Comparison of ENCODE assay signal across 9 cellular contexts in the genomic region with DNA sequence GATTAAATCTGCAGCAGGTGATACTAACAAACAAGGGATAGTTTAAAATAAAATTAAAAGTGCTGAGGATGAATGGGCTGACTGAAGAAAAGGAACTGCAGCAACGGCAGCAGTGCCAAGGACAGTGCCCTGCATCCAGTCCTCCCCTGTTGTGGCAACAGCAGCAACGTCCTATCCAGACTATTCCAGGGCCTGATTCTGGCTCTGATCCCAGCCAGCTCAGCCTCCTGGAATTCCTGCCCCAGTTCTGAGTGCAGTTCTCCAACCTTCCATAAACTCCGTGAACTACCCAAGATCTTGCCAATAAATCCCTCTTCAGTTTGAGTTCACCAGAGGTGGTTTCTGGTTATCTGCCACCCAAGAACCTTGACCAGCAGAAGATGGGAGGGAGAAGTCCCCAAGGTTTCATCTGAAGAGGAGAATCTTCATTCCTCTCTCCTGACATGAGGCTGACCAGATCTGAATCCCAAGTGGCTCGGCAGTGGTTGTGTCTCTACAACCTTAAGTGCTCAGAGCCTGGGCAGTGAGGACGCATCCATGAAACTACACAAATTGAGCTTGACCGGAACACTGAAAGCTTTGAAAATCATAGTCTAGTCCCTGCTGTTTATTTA.
DNase-seq lines count a peak whose midpoint lies in the region; ATAC-seq and TF ChIP-seq lines count a peak whose summit lies in the region.
"Had no signal": no experiment of that assay in that cellular context is flagged by ENCODE, and none has a peak within 500 bp of the region (broad histone marks: within the 10 kb centered on the region; RNA-seq: fewer than 3 reads in every experiment).

No MANE protein-coding gene starts in this region.

- no peak overlapping the region for H3K9ac ChIP-seq in skeletal muscle tissue (ENCODE audit: low read depth in 1 of 3, low read length in 3 of 3)

- no peaks in the 10 kb centered on the region for H3K36me3 ChIP-seq in brain microvascular endothelial cell (replicated peaks)
- no peaks in the 10 kb centered on the region for H3K36me3 ChIP-seq in hepatocyte (replicated peaks; ENCODE audit: insufficient read depth, low read depth)
- H3K36me3 ChIP-seq in skeletal muscle tissue (ENCODE audit: control insufficient read depth in 3 of 3, insufficient read depth in 3 of 3, low read length in 3 of 3): peaks cover 0 to under 1% (median 0%) of the 10 kb centered on the region in 3 donors

- DNase-seq in GM04504 (ENCODE audit: low read depth) (peak; percentile 53), brain microvascular endothelial cell (peak; percentile 61), hepatocyte (ENCODE audit: low spot score) (peak; percentile 37), NCI-H526 treated with DMSO at 0.1 percent for 48 hours (lab: John Stamatoyannopoulos, UW) (no peak), NCI-H748 (lab: John Stamatoyannopoulos, UW; ENCODE audit: unreplicated experiment) (no peak)
- no peak for DNase-seq in activated naive CD4-positive, alpha-beta T cell treated with anti-CD3 and anti-CD28 coated beads, Interleukin-2, amount 50 U/mL, for 72 hours (ENCODE audit: low spot score in 2 of 2)

- H3K36me3 Mint-ChIP-seq in activated naive CD4-positive, alpha-beta T cell treated with anti-CD3 and anti-CD28 coated beads, Interleukin-2, amount 50 U/mL, for 72 hours: no peaks in the 10 kb centered on the region

- H3K4me3 ChIP-seq in brain microvascular endothelial cell (ENCODE audit: low read depth, low read length) (no peak overlapping the region), hepatocyte (no peak overlapping the region), skeletal muscle tissue (ENCODE audit: low read length in 3 of 3) (peak overlapping the region; percentile 32 to 46 (median 45))

- no peak for ATAC-seq in activated naive CD4-positive, alpha-beta T cell treated with anti-CD3 and anti-CD28 coated beads, Interleukin-2, amount 50 U/mL, for 72 hours
- no peak for ATAC-seq in HG02571 (IDR thresholded peaks at IDR 0.05; ENCODE audit: unreplicated experiment)

- no peaks in the 10 kb centered on the region for H3K9me3 Mint-ChIP-seq in activated naive CD4-positive, alpha-beta T cell treated with anti-CD3 and anti-CD28 coated beads, Interleukin-2, amount 50 U/mL, for 72 hours
- H3K9me3 Mint-ChIP-seq: central memory CD8-positive, alpha-beta T cell had no signal

- peaks cover 18% of the 10 kb centered on the region for H3K4me1 ChIP-seq in hepatocyte (ENCODE audit: insufficient read depth)
- peaks cover 26 to 68% (median 36%) of the 10 kb centered on the region in 3 donors for H3K4me1 ChIP-seq in skeletal muscle tissue (ENCODE audit: control insufficient read depth in 3 of 3, insufficient read depth in 3 of 3, low read length in 3 of 3)

- no peak overlapping the region for H3K4me2 ChIP-seq in hepatocyte

- no peaks in the 10 kb centered on the region for H3K9me2 ChIP-seq in hepatocyte (replicated peaks; ENCODE audit: insufficient read depth)

- no peak overlapping the region for H3K27ac Mint-ChIP-seq in activated naive CD4-positive, alpha-beta T cell treated with anti-CD3 and anti-CD28 coated beads, Interleukin-2, amount 50 U/mL, for 72 hours

- no peak overlapping the region for H3K27ac ChIP-seq in brain microvascular endothelial cell
- H3K27ac ChIP-seq in hepatocyte: peak overlapping the region; percentile 68
- H3K27ac ChIP-seq in skeletal muscle tissue (ENCODE audit: low read depth, low read length): peak overlapping the region; percentile 76

- no peaks in the 10 kb centered on the region for H4K20me1 ChIP-seq in hepatocyte (ENCODE audit: insufficient read depth, poor library complexity, severe bottlenecking)

- H2AFZ ChIP-seq in hepatocyte: no peak overlapping the region

- no peaks in the 10 kb centered on the region for H3K9me3 ChIP-seq in hepatocyte (ENCODE audit: low read depth)
- no peaks in the 10 kb centered on the region for H3K9me3 ChIP-seq in skeletal muscle tissue (ENCODE audit: control insufficient read depth in 3 of 3, low read length in 3 of 3)

- WGBS in hepatocyte (ENCODE audit: low lambda C conversion rate, missing lambda C conversion rate): 63% methylated on average over 6 of the region's 6 CpGs

- in situ Hi-C loops in brain microvascular endothelial cell (cut with HindIII; ENCODE audit: low pct_ligation_motif_present, low sequenced_read_pairs): no loop called here

- no peaks in the 10 kb centered on the region for H3K27me3 ChIP-seq in brain microvascular endothelial cell (replicated peaks)
- H3K27me3 ChIP-seq in hepatocyte: no peaks in the 10 kb centered on the region
- H3K27me3 ChIP-seq in skeletal muscle tissue (ENCODE audit: control insufficient read depth in 3 of 3, insufficient read depth in 3 of 3, low read length in 3 of 3): no peaks in the 10 kb centered on the region

- H3K79me2 ChIP-seq in hepatocyte: peaks cover 35% of the 10 kb centered on the region

- TF ChIP-seq CTCF in brain microvascular endothelial cell (IDR thresholded peaks at IDR 0.05; ENCODE audit: low read depth, low read length, missing control alignments) (no peak), hepatocyte (IDR thresholded peaks at IDR 0.05; ENCODE audit: poor library complexity) (no peak)

Comparison
In these comparisons a context has a peak if more than half of its experiments do, and no peak if none do; other contexts are left out.
1. DNase-seq: peak in GM04504 (single experiment), brain microvascular endothelial cell (single experiment) and hepatocyte (single experiment); none in activated naive CD4-positive, alpha-beta T cell treated with anti-CD3 and anti-CD28 coated beads, Interleukin-2, amount 50 U/mL, for 72 hours (0 of 2), NCI-H526 treated with DMSO at 0.1 percent for 48 hours (single experiment) and NCI-H748 (single experiment).
2. H3K4me3 ChIP-seq: peak in skeletal muscle tissue (3 of 3); none in brain microvascular endothelial cell (single experiment) and hepatocyte (single experiment).